In the genomic region with DNA sequence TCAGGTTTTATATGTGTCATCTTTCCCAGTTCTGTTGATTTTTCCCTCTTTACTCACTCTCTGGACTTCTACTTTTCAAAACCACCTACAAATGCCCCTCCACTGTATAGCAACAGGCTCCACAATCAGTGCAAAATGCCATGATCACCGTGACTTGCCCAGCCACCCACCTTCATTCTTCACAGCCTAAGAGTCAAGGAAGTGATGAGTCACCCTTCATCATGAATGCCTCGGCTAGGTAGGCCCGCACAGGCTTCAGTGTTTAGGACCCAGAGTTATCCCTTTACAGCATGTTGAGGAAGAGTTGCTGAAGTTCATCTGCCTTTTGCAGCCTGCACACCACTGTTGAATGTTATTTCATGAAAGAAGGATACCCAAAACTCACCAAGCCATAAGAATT, we compare ENCODE assay signal across 17 cellular contexts.
DNase-seq lines count a peak whose midpoint lies in the region; ATAC-seq and TF ChIP-seq lines count a peak whose summit lies in the region.
"Had no signal": no experiment of that assay in that cellular context is flagged by ENCODE, and none has a peak within 500 bp of the region (broad histone marks: within the 10 kb centered on the region; RNA-seq: fewer than 3 reads in every experiment).

No MANE protein-coding gene starts in this region.

- ATAC-seq in PC-3 (no peak), HG03354 (IDR thresholded peaks at IDR 0.05; ENCODE audit: poor library complexity, severe bottlenecking, unreplicated experiment) (no peak)
- ATAC-seq: stimulated activated effector memory CD8-positive, alpha-beta T cell treated with anti-CD3 and anti-CD28 coated beads, Interleukin-12 subunit alpha, Interleukin-12 subunit beta, amount 100 ng/mL, for 72 hours had no signal

- H3K9me3 ChIP-seq in PC-3 (ENCODE audit: low read length): no peaks in the 10 kb centered on the region
- H3K9me3 ChIP-seq: Caco-2 had no signal

- no peaks in the 10 kb centered on the region for H3K79me2 ChIP-seq in PC-3 (ENCODE audit: low read length)

- no peak for TF ChIP-seq CTCF in PC-3 (conservative IDR thresholded peaks at IDR 0.05; ENCODE audit: low read depth, low read length)

- POLR2A ChIA-PET in PC-3 (lab: Charles Lee; ENCODE audit: unreplicated experiment): no interaction called here

- H3F3A ChIP-seq in PC-3 (ENCODE audit: low read length, unreplicated experiment): no peaks in the 10 kb centered on the region

- H3K27ac ChIP-seq in PC-3 (ENCODE audit: low read length): no peak overlapping the region
- H3K27ac ChIP-seq in epithelial cell of prostate: no peak overlapping the region
- H3K27ac ChIP-seq: KMS-11, WERI-Rb-1 had no signal

- BruUV-seq in PC-3 (replicated peaks; lab: Mats Ljungman, UMichigan): no TSS peak

- intact Hi-C loops in PC-3 (cut with micrococcal nuclease): no loop called here

- H3K4me3 ChIP-seq in PC-3 (ENCODE audit: low read length): no peak overlapping the region

- DNase-seq in 8988T (peak; percentile 39), GM03348 (ENCODE audit: low spot score) (peak; percentile 50), PC-3 (peak; percentile 61), epithelial cell of prostate (ENCODE audit: low read depth, low spot score) (peak; percentile 29), NCI-H82 (lab: John Stamatoyannopoulos, UW) (no peak)
- DNase-seq in stimulated activated CD4-positive, alpha-beta T cell treated with anti-CD3 and anti-CD28 coated beads, Interleukin-4, amount 100 ng/mL, for 24 hours: no peak
- no peak for DNase-seq in activated CD8-positive, alpha-beta memory T cell treated with anti-CD3 and anti-CD28 coated beads, Interleukin-2, amount 50 U/mL, for 4 hours
- DNase-seq: activated gamma-delta T cell treated with Interleukin-2 at 50 U/mL for 16 hours; Caco-2; effector CD4-positive, alpha-beta T cell; NCI-H1436; NCI-H446; occipital lobe; WERI-Rb-1 had no signal

- no peak overlapping the region for H2AFZ ChIP-seq in PC-3 (ENCODE audit: low read length)

- H3K9ac ChIP-seq in PC-3 (ENCODE audit: low read length): no peak overlapping the region
- H3K9ac ChIP-seq: KMS-11 had no signal

- CTCF ChIA-PET in PC-3 (lab: Charles Lee): no interaction called here

- no peak overlapping the region for H3K4me2 ChIP-seq in PC-3 (ENCODE audit: low read length)
- H3K4me2 ChIP-seq: KMS-11 had no signal

- H3K27me3 ChIP-seq in PC-3 (ENCODE audit: low read length): peaks cover 37% of the 10 kb centered on the region

- no peaks in the 10 kb centered on the region for H3K36me3 ChIP-seq in PC-3 (ENCODE audit: low read depth, low read length)
- H3K36me3 ChIP-seq: WERI-Rb-1 had no signal

- H3K9me2 ChIP-seq in PC-3 (replicated peaks; ENCODE audit: low read length): no peaks in the 10 kb centered on the region

- no peaks in the 10 kb centered on the region for H4K20me1 ChIP-seq in PC-3 (ENCODE audit: low read length)

- H3K4me1 ChIP-seq in PC-3 (ENCODE audit: insufficient read depth, low read length): no peaks in the 10 kb centered on the region
- H3K4me1 ChIP-seq: Caco-2 had no signal

Comparison
In these comparisons a context has a peak if more than half of its experiments do, and no peak if none do; other contexts are left out.
1. DNase-seq: peak in 8988T (single experiment), GM03348 (single experiment), PC-3 (single experiment) and epithelial cell of prostate (single experiment); none in NCI-H82 (single experiment), stimulated activated CD4-positive, alpha-beta T cell treated with anti-CD3 and anti-CD28 coated beads, Interleukin-4, amount 100 ng/mL, for 24 hours (single experiment) and activated CD8-positive, alpha-beta memory T cell treated with anti-CD3 and anti-CD28 coated beads, Interleukin-2, amount 50 U/mL, for 4 hours (single experiment).